In the genomic region with DNA sequence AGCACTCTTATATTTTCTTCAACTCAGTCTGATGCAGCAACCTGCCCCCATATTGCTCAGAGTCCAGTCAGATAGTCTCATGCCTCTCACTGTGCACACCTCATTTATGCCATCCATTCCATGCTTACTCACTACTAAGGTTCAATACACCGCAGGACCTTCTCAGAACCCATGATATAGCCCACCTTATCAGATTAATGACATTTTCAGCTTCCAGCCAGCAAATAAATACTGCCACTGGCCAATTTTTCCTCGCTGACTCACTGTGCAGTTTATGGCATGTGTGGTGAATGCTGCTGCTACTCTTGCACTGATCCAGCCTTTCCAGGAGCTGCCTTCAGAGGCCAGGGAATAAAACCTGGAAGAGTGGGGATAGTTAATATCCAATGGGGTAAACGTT, we compare ENCODE assay signal across 30 cellular contexts.
DNase-seq lines count a peak whose midpoint lies in the region; ATAC-seq, FAIRE-seq and TF ChIP-seq lines count a peak whose summit lies in the region.
"Had no signal": no experiment of that assay in that cellular context is flagged by ENCODE, and none has a peak within 500 bp of the region (broad histone marks: within the 10 kb centered on the region; RNA-seq: fewer than 3 reads in every experiment).

No MANE protein-coding gene starts in this region.

- no peak for TF ChIP-seq CTCF in kidney (IDR thresholded peaks at IDR 0.05; ENCODE audit: borderline replicate concordance, extremely low read depth, insufficient read depth)

- FAIRE-seq in HTR-8/SVneo (lab: Jason Lieb, UNC) (peak; percentile 76), kidney (lab: Jason Lieb, UNC) (no peak)
- FAIRE-seq: endometrium, K562, pancreas had no signal

- no peak overlapping the region for H3K4me3 ChIP-seq in kidney (ENCODE audit: low read length in 2 of 2)
- H3K4me3 ChIP-seq: dorsolateral prefrontal cortex, esophagus squamous epithelium, K562, pancreas, suprapubic skin, upper lobe of right lung had no signal

- no peak overlapping the region for H3K9ac ChIP-seq in kidney (ENCODE audit: low read length in 2 of 2)

- H3K4me1 ChIP-seq in kidney (ENCODE audit: control insufficient read depth in 1 of 2, insufficient read depth in 1 of 2, low read depth in 1 of 2, low read length in 2 of 2) = no peaks in the 10 kb centered on the region
- H3K4me1 ChIP-seq: esophagus squamous epithelium, pancreas, suprapubic skin, upper lobe of right lung had no signal

- intact Hi-C loops in kidney (cut with DNase I) (no loop called here), left colon (cut with DNase I, micrococcal nuclease) (no loop called here)

- no peak for ATAC-seq in left colon
- ATAC-seq: activated CD4-positive, alpha-beta T cell treated with anti-CD3 and anti-CD28 coated beads for 36 hours; activated CD8-positive, alpha-beta T cell treated with anti-CD3 and anti-CD28 coated beads for 36 hours; K562; pancreas; upper lobe of right lung had no signal

- H3K36me3 ChIP-seq in kidney (ENCODE audit: control insufficient read depth in 1 of 2, insufficient read depth in 2 of 2, low read length in 2 of 2) = no peaks in the 10 kb centered on the region
- H3K36me3 ChIP-seq: esophagus squamous epithelium, pancreas, suprapubic skin, upper lobe of right lung had no signal

- DNase-seq in A172 (ENCODE audit: low spot score) = peak; percentile 65
- DNase-seq in HTR-8/SVneo (ENCODE audit: insufficient read length, low spot score) = peak; percentile 9
- DNase-seq in astrocyte of the hippocampus (ENCODE audit: low read depth, low spot score) = peak; percentile 8
- DNase-seq in glomerular visceral epithelial cell (ENCODE audit: extremely low spot score) = peak; percentile 26
- no peak for DNase-seq in LoVo (ENCODE audit: low spot score)
- DNase-seq in kidney = no peak
- no peak for DNase-seq in left colon
- no peak for DNase-seq in NCI-H446 (lab: John Stamatoyannopoulos, UW)
- DNase-seq: 8988T; activated CD4-positive, alpha-beta T cell treated with anti-CD3 and anti-CD28 coated beads for 36 hours; activated CD8-positive, alpha-beta T cell treated with anti-CD3 and anti-CD28 coated beads for 36 hours; activated naive CD4-positive, alpha-beta T cell treated with anti-CD3 and anti-CD28 coated beads, Interleukin-2, amount 50 U/mL, for 16 hours; anterior cingulate cortex; Calu3; DMS79; dorsolateral prefrontal cortex; esophagus squamous epithelium; GF-D8; hypothalamus; NCI-H1417; NCI-H2081; NCI-H2227 treated with DMSO at 0.1 percent for 48 hours; NCI-H69; pancreas; SHP77; stimulated activated naive CD4-positive, alpha-beta T cell treated with Interleukin-2 at 50 U/mL for 16 hours; upper lobe of right lung had no signal

- H3K9me3 ChIP-seq in kidney (ENCODE audit: control insufficient read depth in 1 of 2, low read length in 2 of 2) = no peaks in the 10 kb centered on the region
- H3K9me3 ChIP-seq: esophagus squamous epithelium, pancreas, suprapubic skin, upper lobe of right lung had no signal

- no peak overlapping the region for H3K27ac ChIP-seq in kidney (ENCODE audit: low read depth in 2 of 2, low read length in 2 of 2)
- H3K27ac ChIP-seq: esophagus squamous epithelium, pancreas, suprapubic skin, upper lobe of right lung had no signal

Comparison
In these comparisons a context has a peak if more than half of its experiments do, and no peak if none do; other contexts are left out.
1. DNase-seq: peak in A172 (single experiment), HTR-8/SVneo (single experiment), astrocyte of the hippocampus (single experiment) and glomerular visceral epithelial cell (single experiment); none in LoVo (single experiment), kidney (single experiment), left colon (0 of 2) and NCI-H446 (0 of 2).